ENCODE assay signal across 13 cellular contexts in the genomic region with DNA sequence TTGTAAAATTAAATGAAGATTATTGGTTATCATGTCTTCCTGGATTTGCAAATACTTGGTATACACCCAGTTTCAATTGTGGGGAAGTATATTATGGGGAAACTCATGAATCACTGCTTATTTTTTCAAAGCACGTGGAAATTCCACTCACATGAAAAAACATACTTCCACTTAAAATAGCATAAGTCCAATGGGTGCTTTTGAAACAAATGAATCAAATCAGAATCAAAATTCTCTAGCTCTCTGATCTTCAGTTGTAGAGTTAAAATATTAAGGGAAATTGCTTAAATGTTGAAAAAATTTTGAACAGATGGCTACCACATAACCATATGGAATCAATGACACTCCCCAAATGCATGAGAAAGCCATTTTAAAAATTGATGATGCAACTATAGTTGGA.
DNase-seq lines count a peak whose midpoint lies in the region; ATAC-seq, FAIRE-seq and TF ChIP-seq lines count a peak whose summit lies in the region.
"Had no signal": no experiment of that assay in that cellular context is flagged by ENCODE, and none has a peak within 500 bp of the region (broad histone marks: within the 10 kb centered on the region; RNA-seq: fewer than 3 reads in every experiment).

No MANE protein-coding gene starts in this region.

- intact Hi-C loops in dorsolateral prefrontal cortex (cut with DNase I) (no loop called here), esophagus squamous epithelium (cut with DNase I) (no loop called here)

- no peak overlapping the region for H3K4me2 ChIP-seq in GM23338
- no peak overlapping the region for H3K4me2 ChIP-seq in astrocyte (ENCODE audit: low read length)
- no peak overlapping the region for H3K4me2 ChIP-seq in neural progenitor cell

- DNase-seq in GM23338 (ENCODE audit: low spot score) (no peak), astrocyte (ENCODE audit: low read depth) (no peak), foreskin fibroblast (peak; percentile 22 to 43), dorsolateral prefrontal cortex (no peak), neural progenitor cell (ENCODE audit: low spot score) (no peak), esophagus squamous epithelium (lab: John Stamatoyannopoulos, UW) (no peak)
- no peak for DNase-seq in activated T-cell treated with anti-CD3 and anti-CD28 coated beads, Interleukin-2, amount 50 U/mL, for 1 hour
- DNase-seq: DMS53, GM23248, H7 had no signal

- H3K27me3 ChIP-seq in GM23338 (ENCODE audit: insufficient read depth) (no peaks in the 10 kb centered on the region), astrocyte (ENCODE audit: insufficient read depth, low read length) (no peaks in the 10 kb centered on the region), dorsolateral prefrontal cortex (peaks cover 0 to 77% (median 19%) of the 10 kb centered on the region in 45 donors), neural progenitor cell (no peaks in the 10 kb centered on the region), esophagus squamous epithelium (no peaks in the 10 kb centered on the region)

- WGBS in esophagus squamous epithelium, 2 donors = 32 to 67% methylated on average over 1 of the region's 1 CpG

- H3K27ac Mint-ChIP-seq in GM23338 (no peak overlapping the region), astrocyte (ENCODE audit: unreplicated experiment) (no peak overlapping the region), neural progenitor cell (no peak overlapping the region)

- H3K9me2 ChIP-seq in GM23338 (ENCODE audit: insufficient read depth) = no peaks in the 10 kb centered on the region

- H2AFZ ChIP-seq in GM23338 = peak overlapping the region; percentile 23; the same call in 1 of the 2 replicates
- no peak overlapping the region for H2AFZ ChIP-seq in astrocyte (ENCODE audit: low read depth, low read length)
- H2AFZ ChIP-seq in neural progenitor cell (replicated peaks) = no peak overlapping the region
- H2AFZ ChIP-seq: GM23248 had no signal

- H3F3A ChIP-seq in GM23338 (replicated peaks; ENCODE audit: low read depth) = no peaks in the 10 kb centered on the region
- no peaks in the 10 kb centered on the region for H3F3A ChIP-seq in neural progenitor cell (ENCODE audit: low read depth)

- ATAC-seq in GM23338 = no peak
- ATAC-seq: GM12878 had no signal

- H3K9me3 Mint-ChIP-seq in GM23338 (no peaks in the 10 kb centered on the region; the same call in 2 of the 3 replicates), astrocyte (ENCODE audit: unreplicated experiment) (no peaks in the 10 kb centered on the region), neural progenitor cell (peaks cover 7% of the 10 kb centered on the region)

- peaks cover 8% of the 10 kb centered on the region for H3K4me1 Mint-ChIP-seq in GM23338
- no peaks in the 10 kb centered on the region for H3K4me1 Mint-ChIP-seq in astrocyte (ENCODE audit: low read depth, unreplicated experiment)
- peaks cover 9% of the 10 kb centered on the region for H3K4me1 Mint-ChIP-seq in neural progenitor cell

- H3K4me1 ChIP-seq in GM23338 (ENCODE audit: insufficient read depth) (no peaks in the 10 kb centered on the region), astrocyte (ENCODE audit: insufficient read depth, low read length) (no peaks in the 10 kb centered on the region), neural progenitor cell (peaks cover 5% of the 10 kb centered on the region), esophagus squamous epithelium (peaks cover 0 to 4% (median 0%) of the 10 kb centered on the region in 3 donors)

- H3K79me2 ChIP-seq in GM23338 (replicated peaks; ENCODE audit: insufficient read depth) (no peaks in the 10 kb centered on the region), astrocyte (ENCODE audit: insufficient read depth, low read length) (no peaks in the 10 kb centered on the region), neural progenitor cell (ENCODE audit: low read depth) (no peaks in the 10 kb centered on the region)

- H3K36me3 ChIP-seq in GM23338 (ENCODE audit: insufficient read depth) (no peaks in the 10 kb centered on the region), astrocyte (ENCODE audit: insufficient read depth, low read length) (no peaks in the 10 kb centered on the region), neural progenitor cell (no peaks in the 10 kb centered on the region), esophagus squamous epithelium (no peaks in the 10 kb centered on the region)

- no peak overlapping the region for H3K4me3 ChIP-seq in GM23338
- no peak overlapping the region for H3K4me3 ChIP-seq in astrocyte (ENCODE audit: insufficient read depth, low read depth, low read length)
- H3K4me3 ChIP-seq in foreskin fibroblast (ENCODE audit: low read depth in 1 of 2, low read length in 2 of 2) = no peak overlapping the region
- H3K4me3 ChIP-seq in dorsolateral prefrontal cortex = no peak overlapping the region
- H3K4me3 ChIP-seq in neural progenitor cell = no peak overlapping the region
- H3K4me3 ChIP-seq in esophagus squamous epithelium = no peak overlapping the region
- H3K4me3 ChIP-seq: GM12878, GM23248 had no signal

- TF ChIP-seq CTCF in GM23338 (conservative IDR thresholded peaks at IDR 0.05; ENCODE audit: low read depth in 2 of 2) (no peak), astrocyte (IDR thresholded peaks at IDR 0.05; ENCODE audit: insufficient read depth, low read depth, low read length) (no peak), foreskin fibroblast (IDR thresholded peaks at IDR 0.05; ENCODE audit: low read depth, low read length) (no peak), dorsolateral prefrontal cortex (IDR thresholded peaks at IDR 0.05 in 54 of 56, conservative IDR thresholded peaks at IDR 0.05 in 2 of 56; ENCODE audit: low read depth in 1 of 56, partially characterized antibody in 56 of 56) (no peak), neural progenitor cell (IDR thresholded peaks at IDR 0.05) (no peak), esophagus squamous epithelium (IDR thresholded peaks at IDR 0.05) (no peak)

- H3K27ac ChIP-seq in GM23338 (ENCODE audit: low read depth) (no peak overlapping the region), astrocyte (ENCODE audit: low read depth, low read length) (no peak overlapping the region), dorsolateral prefrontal cortex (no peak overlapping the region), neural progenitor cell (no peak overlapping the region), esophagus squamous epithelium (no peak overlapping the region)
- H3K27ac ChIP-seq: GM23248 had no signal

- peak; percentile 99 for FAIRE-seq in astrocyte (lab: Jason Lieb, UNC)
- FAIRE-seq: A204.1, GM12878, GM18507 had no signal

- H3K9me3 ChIP-seq in astrocyte (ENCODE audit: insufficient read depth, low read depth, low read length) (no peaks in the 10 kb centered on the region), neural progenitor cell (ENCODE audit: low read depth) (no peaks in the 10 kb centered on the region), esophagus squamous epithelium (no peaks in the 10 kb centered on the region)

- H3K36me3 Mint-ChIP-seq in GM23338 (ENCODE audit: low read depth) (no peaks in the 10 kb centered on the region), astrocyte (ENCODE audit: low read depth, unreplicated experiment) (no peaks in the 10 kb centered on the region), neural progenitor cell (no peaks in the 10 kb centered on the region)

- no peak for TF ChIP-seq POLR2A in esophagus squamous epithelium (IDR thresholded peaks at IDR 0.05)

- no peak overlapping the region for H3K9ac ChIP-seq in astrocyte (ENCODE audit: low read length)
- no peak overlapping the region for H3K9ac ChIP-seq in neural progenitor cell
- H3K9ac ChIP-seq: GM23248 had no signal

- H3K27me3 Mint-ChIP-seq in GM23338 (ENCODE audit: insufficient read depth, low read depth, poor library complexity) (peaks cover 2% of the 10 kb centered on the region), astrocyte (ENCODE audit: low read depth, unreplicated experiment) (no peaks in the 10 kb centered on the region), neural progenitor cell (ENCODE audit: insufficient read depth, low read depth) (peaks cover 5% of the 10 kb centered on the region)

- no peak overlapping the region for H3K4me3 Mint-ChIP-seq in GM23338
- H3K4me3 Mint-ChIP-seq in astrocyte (ENCODE audit: unreplicated experiment) = no peak overlapping the region
- no peak overlapping the region for H3K4me3 Mint-ChIP-seq in neural progenitor cell

- H4K20me1 ChIP-seq in GM23338 (replicated peaks; ENCODE audit: insufficient read depth) (no peaks in the 10 kb centered on the region), astrocyte (ENCODE audit: insufficient read depth, low read length) (no peaks in the 10 kb centered on the region), neural progenitor cell (ENCODE audit: low read depth) (no peaks in the 10 kb centered on the region)

TF ChIP-seq in GM23338, 12 proteins besides CTCF, POLR2A, EP300 and RAD21 (continues in another document):
- no peak for TF ChIP-seq CREB1 (CRISPR knock-in tag; IDR thresholded peaks at IDR 0.05; ENCODE audit: low read depth)
- TF ChIP-seq, protein P1, sequence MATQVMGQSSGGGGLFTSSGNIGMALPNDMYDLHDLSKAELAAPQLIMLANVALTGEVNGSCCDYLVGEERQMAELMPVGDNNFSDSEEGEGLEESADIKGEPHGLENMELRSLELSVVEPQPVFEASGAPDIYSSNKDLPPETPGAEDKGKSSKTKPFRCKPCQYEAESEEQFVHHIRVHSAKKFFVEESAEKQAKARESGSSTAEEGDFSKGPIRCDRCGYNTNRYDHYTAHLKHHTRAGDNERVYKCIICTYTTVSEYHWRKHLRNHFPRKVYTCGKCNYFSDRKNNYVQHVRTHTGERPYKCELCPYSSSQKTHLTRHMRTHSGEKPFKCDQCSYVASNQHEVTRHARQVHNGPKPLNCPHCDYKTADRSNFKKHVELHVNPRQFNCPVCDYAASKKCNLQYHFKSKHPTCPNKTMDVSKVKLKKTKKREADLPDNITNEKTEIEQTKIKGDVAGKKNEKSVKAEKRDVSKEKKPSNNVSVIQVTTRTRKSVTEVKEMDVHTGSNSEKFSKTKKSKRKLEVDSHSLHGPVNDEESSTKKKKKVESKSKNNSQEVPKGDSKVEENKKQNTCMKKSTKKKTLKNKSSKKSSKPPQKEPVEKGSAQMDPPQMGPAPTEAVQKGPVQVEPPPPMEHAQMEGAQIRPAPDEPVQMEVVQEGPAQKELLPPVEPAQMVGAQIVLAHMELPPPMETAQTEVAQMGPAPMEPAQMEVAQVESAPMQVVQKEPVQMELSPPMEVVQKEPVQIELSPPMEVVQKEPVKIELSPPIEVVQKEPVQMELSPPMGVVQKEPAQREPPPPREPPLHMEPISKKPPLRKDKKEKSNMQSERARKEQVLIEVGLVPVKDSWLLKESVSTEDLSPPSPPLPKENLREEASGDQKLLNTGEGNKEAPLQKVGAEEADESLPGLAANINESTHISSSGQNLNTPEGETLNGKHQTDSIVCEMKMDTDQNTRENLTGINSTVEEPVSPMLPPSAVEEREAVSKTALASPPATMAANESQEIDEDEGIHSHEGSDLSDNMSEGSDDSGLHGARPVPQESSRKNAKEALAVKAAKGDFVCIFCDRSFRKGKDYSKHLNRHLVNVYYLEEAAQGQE (IDR thresholded peaks at IDR 0.05; ENCODE audit: unreplicated experiment) = no peak

Comparison
In these comparisons a context has a peak if more than half of its experiments do, and no peak if none do; other contexts are left out.
1. DNase-seq: peak in foreskin fibroblast (2 of 2); none in GM23338 (single experiment), astrocyte (single experiment), activated T-cell treated with anti-CD3 and anti-CD28 coated beads, Interleukin-2, amount 50 U/mL, for 1 hour (single experiment), dorsolateral prefrontal cortex (0 of 10), neural progenitor cell (single experiment) and esophagus squamous epithelium (single experiment).